ENCODE assay signal across 9 cellular contexts in genomic region chr7:47328392-47329319, GRCh38.
DNase-seq lines count a peak whose midpoint lies in the region; ATAC-seq and TF ChIP-seq lines count a peak whose summit lies in the region.
"Had no signal": no experiment of that assay in that cellular context is flagged by ENCODE, and none has a peak within 500 bp of the region (broad histone marks: within the 10 kb centered on the region; RNA-seq: fewer than 3 reads in every experiment).

No MANE protein-coding gene starts in this region.

- no peaks in the 10 kb centered on the region for H3K36me3 Mint-ChIP-seq in activated CD4-positive, alpha-beta T cell treated with anti-CD3 and anti-CD28 coated beads, Interleukin-2, amount 10 ng/mL, durations not matched to agents 24 days and 14 days (ENCODE audit: low read depth)
- no peaks in the 10 kb centered on the region for H3K36me3 Mint-ChIP-seq in neural crest cell (ENCODE audit: low read depth)

- H3K27me3 Mint-ChIP-seq in activated CD4-positive, alpha-beta T cell treated with anti-CD3 and anti-CD28 coated beads, Interleukin-2, amount 10 ng/mL, durations not matched to agents 24 days and 14 days = no peaks in the 10 kb centered on the region
- H3K27me3 Mint-ChIP-seq in neural crest cell (ENCODE audit: low read depth) = no peaks in the 10 kb centered on the region

- no peaks in the 10 kb centered on the region for H3K9me3 Mint-ChIP-seq in activated CD4-positive, alpha-beta T cell treated with anti-CD3 and anti-CD28 coated beads, Interleukin-2, amount 10 ng/mL, durations not matched to agents 24 days and 14 days
- H3K9me3 Mint-ChIP-seq in neural crest cell = no peaks in the 10 kb centered on the region

- TF ChIP-seq CTCF in fibroblast of villous mesenchyme (IDR thresholded peaks at IDR 0.05; ENCODE audit: insufficient read depth, low read depth, low read length) = no peak
- no peak for TF ChIP-seq CTCF in neural crest cell (conservative IDR thresholded peaks at IDR 0.05)

- no peak overlapping the region for H3K4me3 Mint-ChIP-seq in activated CD4-positive, alpha-beta T cell treated with anti-CD3 and anti-CD28 coated beads, Interleukin-2, amount 10 ng/mL, durations not matched to agents 24 days and 14 days
- peak overlapping the region; percentile 89 for H3K4me3 Mint-ChIP-seq in neural crest cell

- intact Hi-C loops in activated CD4-positive, alpha-beta T cell treated with anti-CD3 and anti-CD28 coated beads, Interleukin-2, amount 10 ng/mL, durations not matched to agents 24 days and 14 days (cut with micrococcal nuclease) = no loop called here

- no peak for ATAC-seq in GM18502 (IDR thresholded peaks at IDR 0.05; ENCODE audit: poor library complexity, unreplicated experiment)
- ATAC-seq in GM19351 (IDR thresholded peaks at IDR 0.05; ENCODE audit: unreplicated experiment) = no peak
- ATAC-seq: GM12878 had no signal

- peak overlapping the region; percentile 40 for H3K27ac Mint-ChIP-seq in activated CD4-positive, alpha-beta T cell treated with anti-CD3 and anti-CD28 coated beads, Interleukin-2, amount 10 ng/mL, durations not matched to agents 24 days and 14 days
- H3K27ac Mint-ChIP-seq in neural crest cell (ENCODE audit: unreplicated experiment) = peak overlapping the region; percentile 99

- peak overlapping the region; percentile 29 for H3K4me3 ChIP-seq in fibroblast of villous mesenchyme (ENCODE audit: low read depth, low read length)
- H3K4me3 ChIP-seq: GM12878 had no signal

- H3K4me1 Mint-ChIP-seq in activated CD4-positive, alpha-beta T cell treated with anti-CD3 and anti-CD28 coated beads, Interleukin-2, amount 10 ng/mL, durations not matched to agents 24 days and 14 days = no peaks in the 10 kb centered on the region
- peaks cover 84% of the 10 kb centered on the region for H3K4me1 Mint-ChIP-seq in neural crest cell

- no peak for DNase-seq in activated CD4-positive, alpha-beta T cell treated with anti-CD3 and anti-CD28 coated beads, Interleukin-2, amount 10 ng/mL, durations not matched to agents 24 days and 14 days
- DNase-seq in activated CD4-positive, alpha-beta T cell treated with anti-CD3 and anti-CD28 coated beads for 48 hours = no peak
- DNase-seq in fibroblast of villous mesenchyme (ENCODE audit: low read depth) (no peak), neural crest cell (ENCODE audit: low read depth, low spot score) (no peak), kidney glomerular epithelial cell (lab: John Stamatoyannopoulos, UW) (no peak), H4 (ENCODE audit: low spot score) (no peak)
